In the genomic region with DNA sequence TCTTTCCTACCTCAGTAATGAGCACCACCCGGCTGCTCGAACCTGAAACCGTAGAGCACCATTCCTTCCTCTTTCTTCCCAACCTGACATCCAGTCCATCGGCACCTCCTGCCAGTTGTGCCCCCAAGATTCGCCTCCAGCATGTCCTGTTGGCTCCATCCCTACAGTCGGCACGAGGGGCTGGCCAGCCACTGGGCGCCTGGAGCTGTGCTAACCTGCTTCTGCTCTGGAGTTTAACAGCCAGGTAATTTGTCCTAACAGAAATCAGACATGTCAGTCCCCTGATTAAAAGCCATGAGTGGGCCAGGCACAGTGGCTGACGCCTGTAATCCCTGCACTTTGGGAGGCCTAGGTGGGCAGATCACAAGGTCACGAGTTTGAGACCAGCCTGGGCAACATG, we compare ENCODE assay signal across 2 cellular contexts.
TF ChIP-seq lines count a peak whose summit lies in the region.

No MANE protein-coding gene starts in this region.

TF ChIP-seq in IMR-90, 13 proteins besides CTCF, POLR2A, EP300 and RAD21:
- TF ChIP-seq NFE2L2 (IDR thresholded peaks at IDR 0.05; ENCODE audit: low read depth, low read length) (no peak), RCOR1 (IDR thresholded peaks at IDR 0.05; ENCODE audit: insufficient replicate concordance, low read length) (no peak), ELK1 (IDR thresholded peaks at IDR 0.05; ENCODE audit: borderline replicate concordance, low read depth, low read length) (no peak), MXI1 (IDR thresholded peaks at IDR 0.05; ENCODE audit: borderline replicate concordance, low read depth, low read length) (no peak), RFX5 (IDR thresholded peaks at IDR 0.05; ENCODE audit: low read depth, low read length) (no peak), SMC3 (IDR thresholded peaks at IDR 0.05; ENCODE audit: low read depth, low read length) (no peak), CHD1 (IDR thresholded peaks at IDR 0.05; ENCODE audit: low read depth, low read length) (no peak), MAFK (IDR thresholded peaks at IDR 0.05; ENCODE audit: low read depth, low read length) (no peak), MAZ (IDR thresholded peaks at IDR 0.05; ENCODE audit: borderline replicate concordance, low read depth, low read length) (no peak), CEBPB (IDR thresholded peaks at IDR 0.05; ENCODE audit: low read depth, low read length) (no peak), BHLHE40 (IDR thresholded peaks at IDR 0.05; ENCODE audit: low read depth, low read length) (no peak), FOS (IDR thresholded peaks at IDR 0.05; ENCODE audit: low read depth, low read length) (no peak)
- TF ChIP-seq, protein P1, sequence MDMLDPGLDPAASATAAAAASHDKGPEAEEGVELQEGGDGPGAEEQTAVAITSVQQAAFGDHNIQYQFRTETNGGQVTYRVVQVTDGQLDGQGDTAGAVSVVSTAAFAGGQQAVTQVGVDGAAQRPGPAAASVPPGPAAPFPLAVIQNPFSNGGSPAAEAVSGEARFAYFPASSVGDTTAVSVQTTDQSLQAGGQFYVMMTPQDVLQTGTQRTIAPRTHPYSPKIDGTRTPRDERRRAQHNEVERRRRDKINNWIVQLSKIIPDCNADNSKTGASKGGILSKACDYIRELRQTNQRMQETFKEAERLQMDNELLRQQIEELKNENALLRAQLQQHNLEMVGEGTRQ (IDR thresholded peaks at IDR 0.05; ENCODE audit: low read depth, low read length): no peak

TF ChIP-seq in WTC11, 78 proteins besides CTCF, POLR2A, EP300 and RAD21:
- TF ChIP-seq E2F4 (CRISPR knock-in tag; IDR thresholded peaks at IDR 0.05; ENCODE audit: borderline replicate concordance, low read depth) (no peak), JUN (CRISPR knock-in tag; IDR thresholded peaks at IDR 0.05) (no peak), ZNF138 (CRISPR knock-in tag; conservative IDR thresholded peaks at IDR 0.05) (no peak), SP1 (CRISPR knock-in tag; conservative IDR thresholded peaks at IDR 0.05) (no peak), JAZF1 (CRISPR knock-in tag; IDR thresholded peaks at IDR 0.05) (no peak), ATF6 (CRISPR knock-in tag; IDR thresholded peaks at IDR 0.05) (no peak), ZNF281 (CRISPR knock-in tag; IDR thresholded peaks at IDR 0.05) (no peak), PRRX2 (CRISPR knock-in tag; IDR thresholded peaks at IDR 0.05) (no peak), GABPB1 (CRISPR knock-in tag; IDR thresholded peaks at IDR 0.05) (no peak), FOXP1 (CRISPR knock-in tag; IDR thresholded peaks at IDR 0.05; ENCODE audit: borderline replicate concordance) (no peak), ELF4 (CRISPR knock-in tag; IDR thresholded peaks at IDR 0.05; ENCODE audit: low read depth) (no peak), ZNF219 (CRISPR knock-in tag; IDR thresholded peaks at IDR 0.05; ENCODE audit: borderline replicate concordance) (no peak), TEAD1 (CRISPR knock-in tag; IDR thresholded peaks at IDR 0.05) (no peak), MLX (CRISPR knock-in tag; IDR thresholded peaks at IDR 0.05) (no peak), ZNF121 (CRISPR knock-in tag; IDR thresholded peaks at IDR 0.05) (no peak), CREM (CRISPR knock-in tag; IDR thresholded peaks at IDR 0.05) (no peak)
- TF ChIP-seq, protein P2, sequence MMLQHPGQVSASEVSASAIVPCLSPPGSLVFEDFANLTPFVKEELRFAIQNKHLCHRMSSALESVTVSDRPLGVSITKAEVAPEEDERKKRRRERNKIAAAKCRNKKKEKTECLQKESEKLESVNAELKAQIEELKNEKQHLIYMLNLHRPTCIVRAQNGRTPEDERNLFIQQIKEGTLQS (CRISPR knock-in tag; conservative IDR thresholded peaks at IDR 0.05): no peak
- TF ChIP-seq, protein P3, sequence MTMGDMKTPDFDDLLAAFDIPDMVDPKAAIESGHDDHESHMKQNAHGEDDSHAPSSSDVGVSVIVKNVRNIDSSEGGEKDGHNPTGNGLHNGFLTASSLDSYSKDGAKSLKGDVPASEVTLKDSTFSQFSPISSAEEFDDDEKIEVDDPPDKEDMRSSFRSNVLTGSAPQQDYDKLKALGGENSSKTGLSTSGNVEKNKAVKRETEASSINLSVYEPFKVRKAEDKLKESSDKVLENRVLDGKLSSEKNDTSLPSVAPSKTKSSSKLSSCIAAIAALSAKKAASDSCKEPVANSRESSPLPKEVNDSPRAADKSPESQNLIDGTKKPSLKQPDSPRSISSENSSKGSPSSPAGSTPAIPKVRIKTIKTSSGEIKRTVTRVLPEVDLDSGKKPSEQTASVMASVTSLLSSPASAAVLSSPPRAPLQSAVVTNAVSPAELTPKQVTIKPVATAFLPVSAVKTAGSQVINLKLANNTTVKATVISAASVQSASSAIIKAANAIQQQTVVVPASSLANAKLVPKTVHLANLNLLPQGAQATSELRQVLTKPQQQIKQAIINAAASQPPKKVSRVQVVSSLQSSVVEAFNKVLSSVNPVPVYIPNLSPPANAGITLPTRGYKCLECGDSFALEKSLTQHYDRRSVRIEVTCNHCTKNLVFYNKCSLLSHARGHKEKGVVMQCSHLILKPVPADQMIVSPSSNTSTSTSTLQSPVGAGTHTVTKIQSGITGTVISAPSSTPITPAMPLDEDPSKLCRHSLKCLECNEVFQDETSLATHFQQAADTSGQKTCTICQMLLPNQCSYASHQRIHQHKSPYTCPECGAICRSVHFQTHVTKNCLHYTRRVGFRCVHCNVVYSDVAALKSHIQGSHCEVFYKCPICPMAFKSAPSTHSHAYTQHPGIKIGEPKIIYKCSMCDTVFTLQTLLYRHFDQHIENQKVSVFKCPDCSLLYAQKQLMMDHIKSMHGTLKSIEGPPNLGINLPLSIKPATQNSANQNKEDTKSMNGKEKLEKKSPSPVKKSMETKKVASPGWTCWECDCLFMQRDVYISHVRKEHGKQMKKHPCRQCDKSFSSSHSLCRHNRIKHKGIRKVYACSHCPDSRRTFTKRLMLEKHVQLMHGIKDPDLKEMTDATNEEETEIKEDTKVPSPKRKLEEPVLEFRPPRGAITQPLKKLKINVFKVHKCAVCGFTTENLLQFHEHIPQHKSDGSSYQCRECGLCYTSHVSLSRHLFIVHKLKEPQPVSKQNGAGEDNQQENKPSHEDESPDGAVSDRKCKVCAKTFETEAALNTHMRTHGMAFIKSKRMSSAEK (CRISPR knock-in tag; IDR thresholded peaks at IDR 0.05; ENCODE audit: borderline replicate concordance): no peak
- TF ChIP-seq, protein P4, sequence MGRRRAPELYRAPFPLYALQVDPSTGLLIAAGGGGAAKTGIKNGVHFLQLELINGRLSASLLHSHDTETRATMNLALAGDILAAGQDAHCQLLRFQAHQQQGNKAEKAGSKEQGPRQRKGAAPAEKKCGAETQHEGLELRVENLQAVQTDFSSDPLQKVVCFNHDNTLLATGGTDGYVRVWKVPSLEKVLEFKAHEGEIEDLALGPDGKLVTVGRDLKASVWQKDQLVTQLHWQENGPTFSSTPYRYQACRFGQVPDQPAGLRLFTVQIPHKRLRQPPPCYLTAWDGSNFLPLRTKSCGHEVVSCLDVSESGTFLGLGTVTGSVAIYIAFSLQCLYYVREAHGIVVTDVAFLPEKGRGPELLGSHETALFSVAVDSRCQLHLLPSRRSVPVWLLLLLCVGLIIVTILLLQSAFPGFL (CRISPR knock-in tag; IDR thresholded peaks at IDR 0.05; ENCODE audit: borderline replicate concordance): no peak
- TF ChIP-seq, protein P5, sequence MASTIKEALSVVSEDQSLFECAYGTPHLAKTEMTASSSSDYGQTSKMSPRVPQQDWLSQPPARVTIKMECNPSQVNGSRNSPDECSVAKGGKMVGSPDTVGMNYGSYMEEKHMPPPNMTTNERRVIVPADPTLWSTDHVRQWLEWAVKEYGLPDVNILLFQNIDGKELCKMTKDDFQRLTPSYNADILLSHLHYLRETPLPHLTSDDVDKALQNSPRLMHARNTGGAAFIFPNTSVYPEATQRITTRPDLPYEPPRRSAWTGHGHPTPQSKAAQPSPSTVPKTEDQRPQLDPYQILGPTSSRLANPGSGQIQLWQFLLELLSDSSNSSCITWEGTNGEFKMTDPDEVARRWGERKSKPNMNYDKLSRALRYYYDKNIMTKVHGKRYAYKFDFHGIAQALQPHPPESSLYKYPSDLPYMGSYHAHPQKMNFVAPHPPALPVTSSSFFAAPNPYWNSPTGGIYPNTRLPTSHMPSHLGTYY (CRISPR knock-in tag; IDR thresholded peaks at IDR 0.05): no peak
TF ChIP-seq in WTC11: peak in this region for 0.
